ENCODE assay signal across 1 cellular context in genomic region chr11:69905611-69906452, GRCh38.
TF ChIP-seq lines count a peak whose summit lies in the region.

No MANE protein-coding gene starts in this region.

TF ChIP-seq in K562, 482 proteins besides CTCF, POLR2A, EP300 and RAD21 (continued from another document and continues in another):
- TF ChIP-seq ZNF318 (IDR thresholded peaks at IDR 0.05; ENCODE audit: borderline replicate concordance in 1 of 2, low read depth in 1 of 2), result no peak
- no peak for TF ChIP-seq RBM25 (IDR thresholded peaks at IDR 0.05; ENCODE audit: low read depth, low read length, severe bottlenecking)
- no peak for TF ChIP-seq CEBPG (CRISPR knock-in tag; IDR thresholded peaks at IDR 0.05)
- TF ChIP-seq CEBPG (tag; conservative IDR thresholded peaks at IDR 0.05 in 1 of 2, IDR thresholded peaks at IDR 0.05 in 1 of 2), result no peak
- no peak for TF ChIP-seq TFAM (CRISPR knock-in tag; conservative IDR thresholded peaks at IDR 0.05)
- no peak for TF ChIP-seq ZZZ3 (IDR thresholded peaks at IDR 0.05)
- TF ChIP-seq ZNF780A (CRISPR knock-in tag; IDR thresholded peaks at IDR 0.05), result no peak
- 0 out of 2 replicates have a peak, but pooled peaks have one; percentile 58 for TF ChIP-seq ZBTB17 (CRISPR knock-in tag; IDR thresholded peaks at IDR 0.05)
- no peak for TF ChIP-seq SNRNP70 (optimal IDR thresholded peaks at IDR 0.05; ENCODE audit: low read depth, low read length)
- no peak for TF ChIP-seq TBP (optimal IDR thresholded peaks at IDR 0.05; ENCODE audit: low read depth, low read length)
- no peak for TF ChIP-seq FOXP1 (CRISPR knock-in tag; IDR thresholded peaks at IDR 0.05)
- TF ChIP-seq CBFA2T3 (IDR thresholded peaks at IDR 0.05), result peak; percentile 98
- no peak for TF ChIP-seq XRCC4 (IDR thresholded peaks at IDR 0.05; ENCODE audit: extremely low read depth, insufficient read depth, insufficient read length)
- TF ChIP-seq HINFP (tag; conservative IDR thresholded peaks at IDR 0.05; ENCODE audit: low read depth), result no peak
- peak; percentile 88; the same call in 1 of the 2 replicates for TF ChIP-seq CC2D1A (IDR thresholded peaks at IDR 0.05)
- no peak for TF ChIP-seq ZNF764 (CRISPR knock-in tag; IDR thresholded peaks at IDR 0.05; ENCODE audit: low read depth)
- peak; percentile 66; the same call in 1 of the 2 replicates for TF ChIP-seq CUX1 (CRISPR knock-in tag; IDR thresholded peaks at IDR 0.05)
- TF ChIP-seq PHB2 (IDR thresholded peaks at IDR 0.05; ENCODE audit: low read depth), result peak; percentile 75
- TF ChIP-seq ZNF133 (CRISPR knock-in tag; IDR thresholded peaks at IDR 0.05), result no peak
- TF ChIP-seq FOXA3 (CRISPR knock-in tag; conservative IDR thresholded peaks at IDR 0.05 in 1 of 2, IDR thresholded peaks at IDR 0.05 in 1 of 2), result no peak
- TF ChIP-seq LARP7 (IDR thresholded peaks at IDR 0.05), result no peak
- no peak for TF ChIP-seq GABPB2 (CRISPR knock-in tag; conservative IDR thresholded peaks at IDR 0.05)
- TF ChIP-seq CXXC5 (CRISPR knock-in tag; IDR thresholded peaks at IDR 0.05), result peak; percentile 97
- no peak for TF ChIP-seq HNRNPUL1 (IDR thresholded peaks at IDR 0.05; ENCODE audit: low read length)
- TF ChIP-seq ZNF124 (CRISPR knock-in tag; IDR thresholded peaks at IDR 0.05), result no peak
- TF ChIP-seq MCM7 (IDR thresholded peaks at IDR 0.05), result no peak
- TF ChIP-seq RBM17 (IDR thresholded peaks at IDR 0.05; ENCODE audit: borderline replicate concordance, low read depth, low read length), result no peak
- no peak for TF ChIP-seq IFI16 (CRISPR knock-in tag; IDR thresholded peaks at IDR 0.05)
- no peak for TF ChIP-seq CREB3L1 (IDR thresholded peaks at IDR 0.05; ENCODE audit: borderline replicate concordance, low read depth)
- peak; percentile 54; the same call in 1 of the 2 replicates for TF ChIP-seq ETS1 (conservative IDR thresholded peaks at IDR 0.05; ENCODE audit: control insufficient read depth, low read depth, low read length)
- no peak for TF ChIP-seq CBFB (CRISPR knock-in tag; IDR thresholded peaks at IDR 0.05)
- no peak for TF ChIP-seq ELF1 (tag; IDR thresholded peaks at IDR 0.05)
- TF ChIP-seq KDM5B (IDR thresholded peaks at IDR 0.05; ENCODE audit: insufficient replicate concordance, low read depth, low read length), result no peak
- no peak for TF ChIP-seq E2F3 (CRISPR knock-in tag; IDR thresholded peaks at IDR 0.05)
- no peak for TF ChIP-seq PHF8 (IDR thresholded peaks at IDR 0.05; ENCODE audit: borderline replicate concordance, low read length)
- 0 out of 2 replicates have a peak, but pooled peaks have one; percentile 44 for TF ChIP-seq ZNF609 (CRISPR knock-in tag; IDR thresholded peaks at IDR 0.05; ENCODE audit: borderline replicate concordance)
- peak; percentile 85; the same call in 1 of the 2 replicates for TF ChIP-seq ZBTB7A (IDR thresholded peaks at IDR 0.05; ENCODE audit: borderline replicate concordance, control insufficient read depth, low read depth, low read length)
- TF ChIP-seq ZNF644 (tag; IDR thresholded peaks at IDR 0.05; ENCODE audit: low read depth), result peak; percentile 41; the same call in 1 of the 2 replicates
- TF ChIP-seq FUS (optimal IDR thresholded peaks at IDR 0.05; ENCODE audit: low read depth, low read length), result no peak
